In the genomic region with DNA sequence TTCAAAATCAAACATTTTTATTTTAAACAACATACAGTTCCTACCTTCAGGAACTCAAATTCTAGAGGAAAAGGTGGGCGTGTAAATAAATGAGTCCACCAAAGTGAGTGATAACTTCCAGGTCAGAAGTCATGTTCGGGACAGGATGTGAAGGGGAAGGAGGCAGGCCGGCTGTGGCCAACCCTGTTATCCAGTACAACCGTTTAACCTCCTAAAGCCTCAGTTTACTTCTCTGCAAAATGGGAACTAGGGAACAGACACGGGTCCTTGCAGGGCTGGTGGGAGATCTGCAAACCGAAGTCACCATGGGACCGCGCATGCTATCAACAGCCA, we compare ENCODE assay signal across 7 cellular contexts. TPM values are rescaled to one million over a fixed set of nuclear protein-coding genes. Genes with fewer than 3 reads are reported as not detected.
DNase-seq lines count a peak whose midpoint lies in the region; ATAC-seq, FAIRE-seq and TF ChIP-seq lines count a peak whose summit lies in the region.

No MANE protein-coding gene starts in this region.

- TF ChIP-seq RAD21 in H1 (IDR thresholded peaks at IDR 0.05 in 1 of 2, conservative IDR thresholded peaks at IDR 0.05 in 1 of 2; ENCODE audit: low read depth in 2 of 2, low read length in 2 of 2), result no peak

- no peak for TF ChIP-seq EP300 in H1 (IDR thresholded peaks at IDR 0.05; ENCODE audit: borderline replicate concordance in 1 of 2, low read depth in 2 of 2, low read length in 2 of 2)

- peak overlapping the region; percentile 82 to 91 for H3K4me2 ChIP-seq in H1 (ENCODE audit: insufficient read depth in 1 of 2, low read depth in 2 of 2, low read length in 2 of 2)

- H4K8ac ChIP-seq in H1 (ENCODE audit: extremely low read depth, insufficient read depth, low read length), result peak overlapping the region; percentile 97

- no peak overlapping the region for H3K14ac ChIP-seq in H1 (ENCODE audit: insufficient read length)

- peaks cover 0 to 5% (median 0%) of the 10 kb centered on the region in 4 experiments; a peak in 3 of 8 replicates for H3K36me3 ChIP-seq in H1 (ENCODE audit: control insufficient read depth in 2 of 4, insufficient read depth in 4 of 4, low read length in 3 of 4)
- H3K36me3 ChIP-seq in muscle layer of colon (ENCODE audit: insufficient read depth, low read length), result no peaks in the 10 kb centered on the region

- H3K27ac ChIP-seq in H1 (ENCODE audit: low read depth, low read length) (peak overlapping the region; percentile 76), muscle layer of colon (ENCODE audit: low read depth, low read length) (peak overlapping the region; percentile 58)

- H3K79me1 ChIP-seq in H1 (ENCODE audit: low read depth, low read length), result 0 out of 2 replicates have a peak, but pooled peaks cover 3% of the 10 kb centered on the region

- H3K23me2 ChIP-seq in H1 (ENCODE audit: low read depth, low read length), result peaks cover 12% of the 10 kb centered on the region; the same call in 1 of the 2 replicates

- ATAC-seq in GM21526 (IDR thresholded peaks at IDR 0.05; ENCODE audit: low FRiP score, unreplicated experiment), result peak; percentile 18

- peak overlapping the region; percentile 90 for H4K5ac ChIP-seq in H1 (ENCODE audit: insufficient read length, low read depth, low read length)

- no peaks in the 10 kb centered on the region for H4K20me1 ChIP-seq in H1 (replicated peaks in 1 of 2; ENCODE audit: control insufficient read depth in 1 of 2, insufficient read depth in 2 of 2, low read length in 2 of 2)

- H4K91ac ChIP-seq in H1 (replicated peaks; ENCODE audit: insufficient read length, low read length), result peak overlapping the region; percentile 65

- H3K4ac ChIP-seq in H1 (replicated peaks; ENCODE audit: insufficient read length, low read depth, low read length), result peak overlapping the region; percentile 44

- no peak overlapping the region for H2AK5ac ChIP-seq in H1 (ENCODE audit: low read depth, low read length)

- H2AFZ ChIP-seq in H1 (ENCODE audit: low read length), result no peak overlapping the region; the same call in 1 of the 2 replicates

- POLR2A ChIA-PET in H1 (lab: Charles Lee; ENCODE audit: partially characterized antibody), result interaction anchor here (1.0 to 1.6 kb wide), 2 partner anchors 20 to 22 kb away, joined by 3 to 4 read pairs; no protein-coding TSS in a partner anchor

- FAIRE-seq in HTR-8/SVneo (lab: Jason Lieb, UNC), result no peak
- FAIRE-seq in H1 (lab: Jason Lieb, UNC), result no peak

- H3K27me3 ChIP-seq in H1 (replicated peaks in 1 of 4; ENCODE audit: control insufficient read depth in 3 of 4, extremely low read depth in 1 of 4, insufficient read depth in 3 of 4, low read length in 3 of 4), result no peaks in the 10 kb centered on the region
- H3K27me3 ChIP-seq in muscle layer of colon (ENCODE audit: control insufficient read depth in 1 of 2, insufficient read depth in 2 of 2, low read length in 2 of 2), result no peaks in the 10 kb centered on the region

- DNase-seq in GM03348 (ENCODE audit: low spot score) (peak; percentile 71), HTR-8/SVneo (ENCODE audit: insufficient read length, low spot score) (peak; percentile 66), SW480 (ENCODE audit: low spot score) (peak; percentile 49), H1 (ENCODE audit: low read depth in 1 of 2, low spot score in 2 of 2) (no peak), mucosa of gallbladder (ENCODE audit: low spot score) (no peak)

- H3K23ac ChIP-seq in H1 (ENCODE audit: insufficient read length), result no peak overlapping the region

- H3K9ac ChIP-seq in H1 (replicated peaks in 1 of 4; ENCODE audit: extremely low read depth in 1 of 4, low read depth in 3 of 4, low read length in 3 of 4) (peak overlapping the region; percentile 67 to 83 (median 75)), muscle layer of colon (ENCODE audit: low read length) (peak overlapping the region; percentile 34)

- H3K9me3 ChIP-seq in H1 (ENCODE audit: insufficient read depth in 2 of 2, low read depth in 1 of 2, low read length in 1 of 2) (no peaks in the 10 kb centered on the region), muscle layer of colon (ENCODE audit: low read length) (no peaks in the 10 kb centered on the region)

- TF ChIP-seq POLR2A in H1 (IDR thresholded peaks at IDR 0.05; ENCODE audit: control extremely low read depth in 1 of 2, low read depth in 2 of 2, low read length in 2 of 2), result no peak

- no peak overlapping the region for H2BK15ac ChIP-seq in H1 (ENCODE audit: low read length)

- WGBS in H1 (ENCODE audit: extremely low coverage in 1 of 2, insufficient coverage in 1 of 2, insufficient read length in 1 of 2, insufficient replicate concordance in 2 of 2, low coverage in 1 of 2, low lambda C conversion rate in 2 of 2, missing lambda C conversion rate in 1 of 2), 2 experiments, result 3% methylated on average over 8 of the region's 8 CpGs; no CpG with 5 or more reads in 1 of the 2 experiments

- peak overlapping the region; percentile 91; the same call in 1 of the 2 replicates for H3K18ac ChIP-seq in H1 (ENCODE audit: extremely low read depth, low read length)

- H3K56ac ChIP-seq in H1 (replicated peaks; ENCODE audit: insufficient read length, low read depth, low read length), result peak overlapping the region; percentile 82

- peak overlapping the region; percentile 91; the same call in 1 of the 2 replicates for H2BK5ac ChIP-seq in H1 (ENCODE audit: low read depth, low read length)

- CTCF ChIA-PET in H1 (lab: Charles Lee; ENCODE audit: partially characterized antibody), result interaction anchor here (1.2 kb wide), 1 partner anchor 179 kb away, joined by 3 read pairs; no protein-coding TSS in a partner anchor

- peaks cover 13 to 34% of the 10 kb centered on the region in 2 experiments for H3K79me2 ChIP-seq in H1 (ENCODE audit: control insufficient read depth in 1 of 2, insufficient read depth in 2 of 2, low read length in 2 of 2)

- H2BK120ac ChIP-seq in H1 (replicated peaks; ENCODE audit: low read depth, low read length), result no peak overlapping the region

- H3K4me1 ChIP-seq in H1 (replicated peaks in 1 of 4; ENCODE audit: control insufficient read depth in 3 of 4, insufficient read depth in 4 of 4, low read length in 3 of 4), result peaks cover 5 to 9% (median 6%) of the 10 kb centered on the region in 4 experiments; a peak in 6 of 7 replicates
- peaks cover 24% of the 10 kb centered on the region for H3K4me1 ChIP-seq in muscle layer of colon (ENCODE audit: insufficient read depth, low read length)

- TF ChIP-seq CTCF in H1 (IDR thresholded peaks at IDR 0.05; ENCODE audit: control extremely low read depth in 1 of 3, insufficient read depth in 1 of 3, low read depth in 1 of 3, low read length in 3 of 3), result no peak

- peak overlapping the region; percentile 14; the same call in 1 of the 2 replicates for H2BK12ac ChIP-seq in H1 (ENCODE audit: low read depth, low read length)

- no peak overlapping the region for H2BK20ac ChIP-seq in H1 (ENCODE audit: low read length)

- H3K4me3 ChIP-seq in H1 (ENCODE audit: extremely low read depth in 1 of 4, insufficient read depth in 2 of 4, low read depth in 3 of 4, low read length in 4 of 4), result peak overlapping the region; percentile 70 to 97 (median 91)
- H3K4me3 ChIP-seq in muscle layer of colon (ENCODE audit: low read depth in 1 of 2, low read length in 2 of 2), result peak overlapping the region; percentile 45 to 96

TF ChIP-seq in H1, 55 proteins besides CTCF, POLR2A, EP300 and RAD21:
- peak; percentile 92 for TF ChIP-seq KDM1A (IDR thresholded peaks at IDR 0.05; ENCODE audit: borderline replicate concordance, low read length)
- TF ChIP-seq RNF2 (IDR thresholded peaks at IDR 0.05; ENCODE audit: borderline replicate concordance, low read depth, low read length, missing control alignments, poor library complexity, severe bottlenecking), result no peak

RNA-seq across cellular contexts. Expression of gene EIPR1, which starts 0.4 kb away (rescaled TPM):
- 26.2 and 26.3 TPM in 2 replicates for total RNA-seq in H1 (2021; fragmentation: NEBNext Ultra II Directional; extraction: Animal tissue kit (Norgen Biotek cat#: 25700))
- polyA plus RNA-seq in H1 (2011; rRNA removed), result 54.5 and 56.4 TPM in 2 replicates
- 53.6 TPM for polyA plus RNA-seq in H1 (2011; cell fraction: cytosol; rRNA removed)
- 46.2 TPM for polyA plus RNA-seq in H1 (2011; cell fraction: nucleus; rRNA removed)
- 25.9 to 34.4 TPM (median 31.9 TPM) in 4 replicates for polyA plus RNA-seq in H1 (2012, experiment 1 of 2)
- 44.6 TPM for polyA plus RNA-seq in H1 (2012, experiment 2 of 2)
- 15.3 TPM for polyA plus RNA-seq in H1 (2013, experiment 1 of 2)
- 16.9 TPM for polyA plus RNA-seq in H1 (2013, experiment 2 of 2)
- polyA minus RNA-seq in H1 (2011; rRNA and poly(A)+ RNA removed), result 29.0 and 31.9 TPM in 2 replicates
- polyA minus RNA-seq in H1 (2011; cell fraction: cytosol; rRNA and poly(A)+ RNA removed), result 29.1 TPM
- 45.9 TPM for polyA minus RNA-seq in H1 (2011; cell fraction: nucleus; rRNA and poly(A)+ RNA removed)
- 23.2 TPM for total RNA-seq in mucosa of gallbladder

RNA-seq across cellular contexts. Expression of gene TRAPPC12, which starts 2.2 kb away (rescaled TPM):
- total RNA-seq in H1 (2021; fragmentation: NEBNext Ultra II Directional; extraction: Animal tissue kit (Norgen Biotek cat#: 25700)), result 67.3 and 71.8 TPM in 2 replicates
- 35.0 and 48.3 TPM in 2 replicates for polyA plus RNA-seq in H1 (2011; rRNA removed)
- polyA plus RNA-seq in H1 (2011; cell fraction: cytosol; rRNA removed), result 33.9 TPM
- polyA plus RNA-seq in H1 (2011; cell fraction: nucleus; rRNA removed), result 123 TPM
- polyA plus RNA-seq in H1 (2012, experiment 1 of 2), result 58.8 to 70.1 TPM (median 66.0 TPM) in 4 replicates
- 54.3 TPM for polyA plus RNA-seq in H1 (2012, experiment 2 of 2)
- polyA plus RNA-seq in H1 (2013, experiment 1 of 2), result 40.8 TPM
- 42.4 TPM for polyA plus RNA-seq in H1 (2013, experiment 2 of 2)
- polyA minus RNA-seq in H1 (2011; rRNA and poly(A)+ RNA removed), result 59.8 and 68.9 TPM in 2 replicates
- polyA minus RNA-seq in H1 (2011; cell fraction: cytosol; rRNA and poly(A)+ RNA removed), result 60.5 TPM
- 96.0 TPM for polyA minus RNA-seq in H1 (2011; cell fraction: nucleus; rRNA and poly(A)+ RNA removed)
- total RNA-seq in mucosa of gallbladder, result 111 TPM

Comparison
In these comparisons a context has a peak if more than half of its experiments do, and no peak if none do; other contexts are left out.
1. DNase-seq: peak in GM03348 (single experiment), HTR-8/SVneo (single experiment) and SW480 (single experiment); none in H1 (0 of 2) and mucosa of gallbladder (single experiment).